19 cellular contexts compared by ENCODE assay signal in the genomic region with DNA sequence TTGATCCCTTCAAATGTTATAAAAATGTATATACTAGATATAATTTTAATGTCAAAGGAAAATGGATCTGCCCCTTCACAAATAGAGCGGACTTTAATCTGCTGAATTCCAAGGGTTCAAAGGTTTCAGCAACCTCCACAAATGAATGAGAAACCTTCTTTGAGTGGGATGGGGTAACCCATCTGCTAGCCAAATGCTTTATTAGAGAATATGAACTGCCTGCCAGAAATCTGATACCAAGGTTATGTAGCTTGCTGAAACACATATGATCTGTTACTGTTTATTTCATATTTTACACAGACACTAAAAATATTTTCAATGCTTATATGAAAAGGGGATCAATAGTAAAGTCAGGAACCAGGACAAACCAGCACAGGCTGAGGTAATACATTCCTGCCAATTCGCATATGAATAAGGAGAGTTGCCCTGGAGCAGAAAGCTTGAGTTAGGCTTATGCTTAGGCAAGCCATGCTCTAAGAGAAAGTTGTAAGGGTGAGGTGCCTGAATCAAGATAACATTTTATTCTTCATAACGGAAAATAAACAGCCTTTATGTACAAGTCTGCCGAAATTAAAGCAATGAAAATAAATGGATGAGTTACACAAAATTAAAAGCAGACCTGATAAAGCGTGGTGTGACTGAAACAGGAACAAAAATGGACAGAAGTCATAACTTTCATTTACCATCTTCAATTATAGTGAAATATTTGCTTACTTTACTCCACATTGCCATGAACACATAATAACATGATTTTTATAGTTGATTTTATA. TPM values are rescaled to one million over a fixed set of nuclear protein-coding genes. Genes with fewer than 3 reads are reported as not detected.
DNase-seq lines count a peak whose midpoint lies in the region; ATAC-seq and TF ChIP-seq lines count a peak whose summit lies in the region.
"Had no signal": no experiment of that assay in that cellular context is flagged by ENCODE, and none has a peak within 500 bp of the region (broad histone marks: within the 10 kb centered on the region; RNA-seq: fewer than 3 reads in every experiment).

No MANE protein-coding gene starts in this region.

- H3K4me1 ChIP-seq in H9 (ENCODE audit: insufficient read depth, low read length), result peaks cover 4% of the 10 kb centered on the region; the same call in 1 of the 2 replicates
- H3K4me1 ChIP-seq: BLaER1 had no signal

- no peak overlapping the region for H3K56ac ChIP-seq in H9 (ENCODE audit: insufficient read length, low read depth, low read length)

- no peak overlapping the region for H3K4ac ChIP-seq in H9 (ENCODE audit: low read depth, low read length)

- no peak overlapping the region for H4K91ac ChIP-seq in H9 (ENCODE audit: insufficient read length, low read depth, low read length)

- 0 out of 2 replicates have a peak, but pooled peaks cover 2% of the 10 kb centered on the region for H3K79me2 ChIP-seq in H9 (ENCODE audit: insufficient read depth, low read length)

- H3K4me3 Mint-ChIP-seq in H9 (no peak overlapping the region), nephron (peak overlapping the region in 1 of 3 experiments; percentile 27)
- H3K4me3 Mint-ChIP-seq: activated B cell treated with CpG ODN at 0.5 μM for 24 hours; activated naive CD4-positive, alpha-beta T cell treated with anti-CD3 and anti-CD28 coated beads for 36 hours; endodermal cell; IgD-negative memory B cell had no signal

- H2BK15ac ChIP-seq in H9 (ENCODE audit: low read depth, low read length), result no peak overlapping the region

- no peak overlapping the region for H3T11ph ChIP-seq in H9 (ENCODE audit: low read length)

- no peak overlapping the region for H3K9ac ChIP-seq in H9 (ENCODE audit: extremely low read depth, insufficient read length, low read length)
- H3K9ac ChIP-seq: BLaER1 had no signal

- TF ChIP-seq CTCF in H9 (conservative IDR thresholded peaks at IDR 0.05) (no peak), nephron (IDR thresholded peaks at IDR 0.05; ENCODE audit: unreplicated experiment in 3 of 3) (no peak)

- H4K20me1 ChIP-seq in H9 (ENCODE audit: control insufficient read depth, insufficient read depth, insufficient read length), result no peaks in the 10 kb centered on the region
- H4K20me1 ChIP-seq: BLaER1 had no signal

- H3K9me3 ChIP-seq in H9 (ENCODE audit: control insufficient read depth, low read depth, low read length), result no peaks in the 10 kb centered on the region
- H3K9me3 ChIP-seq: BLaER1, tibial artery had no signal

- no peak overlapping the region for H4K8ac ChIP-seq in H9 (replicated peaks; ENCODE audit: insufficient read length, low read depth, low read length)

- H3K79me1 ChIP-seq in H9 (ENCODE audit: insufficient read depth, low read depth, low read length, poor library complexity, severe bottlenecking), result peaks cover 3% of the 10 kb centered on the region

- H2AFZ ChIP-seq in H9 (ENCODE audit: low read length), result no peak overlapping the region

- no peak overlapping the region for H3K23ac ChIP-seq in H9 (ENCODE audit: insufficient read length, low read depth, low read length)

- H3K27me3 ChIP-seq in H9 (ENCODE audit: insufficient read depth, low read length), result no peaks in the 10 kb centered on the region
- H3K27me3 ChIP-seq: BLaER1, tibial artery had no signal

- no peak overlapping the region for H4K5ac ChIP-seq in H9 (ENCODE audit: insufficient read length, low read depth, low read length)

- no peak overlapping the region for H3K14ac ChIP-seq in H9 (ENCODE audit: insufficient read depth, low read length)

- no peaks in the 10 kb centered on the region for H3K23me2 ChIP-seq in H9 (ENCODE audit: insufficient read length, low read depth, low read length, poor library complexity, severe bottlenecking)

- DNase-seq in H9 (no peak), NCI-H226 (peak; percentile 40), fibroblast of gingiva (ENCODE audit: low read depth) (peak; percentile 57), EL (no peak)
- DNase-seq in activated CD8-positive, alpha-beta memory T cell treated with anti-CD3 and anti-CD28 coated beads for 24 hours, result no peak
- DNase-seq: activated B cell treated with CpG ODN at 0.5 μM for 24 hours; activated CD8-positive, alpha-beta memory T cell treated with anti-CD3 and anti-CD28 coated beads, Interleukin-2, amount 50 U/mL, for 48 hours; activated naive CD4-positive, alpha-beta T cell treated with anti-CD3 and anti-CD28 coated beads for 36 hours; DND-41; endodermal cell; NCI-H1105; NCI-H526; stimulated activated CD4-positive, alpha-beta T cell treated with anti-CD3 and anti-CD28 coated beads, Interleukin-2, amount 100 ng/mL, for 24 hours; tibial artery had no signal

- no peak overlapping the region for H2BK12ac ChIP-seq in H9 (ENCODE audit: insufficient read length, low read depth, low read length)

- no peak overlapping the region for H2BK20ac ChIP-seq in H9 (ENCODE audit: low read depth, low read length, poor library complexity, severe bottlenecking)

- H3K4me1 Mint-ChIP-seq in H9, result peaks cover 22 to 23% of the 10 kb centered on the region in 2 experiments
- peaks cover 32% of the 10 kb centered on the region for H3K4me1 Mint-ChIP-seq in nephron
- H3K4me1 Mint-ChIP-seq: activated B cell treated with CpG ODN at 0.5 μM for 24 hours, IgD-negative memory B cell had no signal

- no CpG with 5 or more reads among the region's 5 CpGs for WGBS in H9 (ENCODE audit: extremely low coverage, insufficient read length, low lambda C conversion rate)

- H3K27ac ChIP-seq in H9 (ENCODE audit: insufficient read length, low read depth, low read length), result no peak overlapping the region
- H3K27ac ChIP-seq: BLaER1 had no signal

- H3K27me3 Mint-ChIP-seq in H9 (ENCODE audit: low read depth), result no peaks in the 10 kb centered on the region
- no peaks in the 10 kb centered on the region for H3K27me3 Mint-ChIP-seq in nephron (ENCODE audit: low read depth)
- H3K27me3 Mint-ChIP-seq: activated B cell treated with CpG ODN at 0.5 μM for 24 hours, IgD-negative memory B cell had no signal

- H2BK5ac ChIP-seq in H9 (ENCODE audit: insufficient read length, low read length), result no peak overlapping the region

- H3K18ac ChIP-seq in H9 (ENCODE audit: insufficient read length, low read depth, low read length), result no peak overlapping the region

- no peak overlapping the region for H2AK5ac ChIP-seq in H9 (ENCODE audit: insufficient read length, low read length)

- no peak for ATAC-seq in HG03439 (IDR thresholded peaks at IDR 0.05; ENCODE audit: unreplicated experiment)
- ATAC-seq in HG03457 (IDR thresholded peaks at IDR 0.05; ENCODE audit: unreplicated experiment), result no peak

- H3K27ac Mint-ChIP-seq in H9 (peak overlapping the region; percentile 87 to 91 (median 88); a peak in 6 of 7 replicates), nephron (peak overlapping the region; percentile 94 to 95 (median 95))
- H3K27ac Mint-ChIP-seq: activated B cell treated with CpG ODN at 0.5 μM for 24 hours; activated naive CD4-positive, alpha-beta T cell treated with anti-CD3 and anti-CD28 coated beads for 36 hours; endodermal cell; IgD-negative memory B cell had no signal

- no peak overlapping the region for H2BK120ac ChIP-seq in H9 (ENCODE audit: low read depth, low read length, poor library complexity, severe bottlenecking)

- H3K9me3 Mint-ChIP-seq in H9 (no peaks in the 10 kb centered on the region), nephron (no peaks in the 10 kb centered on the region)
- H3K9me3 Mint-ChIP-seq: activated B cell treated with CpG ODN at 0.5 μM for 24 hours; activated naive CD4-positive, alpha-beta T cell treated with anti-CD3 and anti-CD28 coated beads for 36 hours; endodermal cell; IgD-negative memory B cell had no signal

- H3K36me3 Mint-ChIP-seq in H9 (ENCODE audit: insufficient read depth in 1 of 3, low read depth in 3 of 3), result 0 out of 7 replicates have a peak, but pooled peaks cover 0 to 1% (median 0%) of the 10 kb centered on the region in 3 experiments
- H3K36me3 Mint-ChIP-seq in nephron (ENCODE audit: low read depth), result peaks cover 20% of the 10 kb centered on the region
- H3K36me3 Mint-ChIP-seq: IgD-negative memory B cell had no signal

- no peak overlapping the region for H3K4me2 ChIP-seq in H9 (ENCODE audit: insufficient read depth, insufficient read length, low read length)
- H3K4me2 ChIP-seq: BLaER1 had no signal

RNA-seq across cellular contexts. Expression of gene PLOD2, which starts 26.5 kb away (rescaled TPM):
- total RNA-seq in H9 (2021), result 17.9 and 19.3 TPM in 2 replicates
- total RNA-seq: activated B cell treated with CpG ODN at 0.5 μM for 24 hours had no signal

Comparison
In these comparisons a context has a peak if more than half of its experiments do, and no peak if none do; other contexts are left out.
1. DNase-seq: peak in NCI-H226 (single experiment) and fibroblast of gingiva (single experiment); none in H9 (single experiment), EL (single experiment) and activated CD8-positive, alpha-beta memory T cell treated with anti-CD3 and anti-CD28 coated beads for 24 hours (single experiment).